1 cellular context compared by ENCODE assay signal in genomic region chr14:87805315-87805723, GRCh38.
TF ChIP-seq lines count a peak whose summit lies in the region.

No MANE protein-coding gene starts in this region.

TF ChIP-seq in HEK293, 187 proteins besides CTCF, POLR2A, EP300 and RAD21 (continued from another document):
- TF ChIP-seq ZBTB10 (tag by site-specific recombination; IDR thresholded peaks at IDR 0.05) (no peak), SP3 (tag by site-specific recombination; IDR thresholded peaks at IDR 0.05) (no peak)
